29 cellular contexts compared by ENCODE assay signal in genomic region chr16:84860383-84860782, GRCh38.
"Had no signal": no experiment of that assay in that cellular context is flagged by ENCODE, and none has a peak within 500 bp of the region (broad histone marks: within the 10 kb centered on the region; RNA-seq: fewer than 3 reads in every experiment).

No MANE protein-coding gene starts in this region.

- H3K4me1 Mint-ChIP-seq: endodermal cell had no signal

- H3K4me3 ChIP-seq: colonic mucosa, coronary artery, dorsolateral prefrontal cortex, esophagus muscularis mucosa, esophagus squamous epithelium, gastrocnemius medialis, gastroesophageal sphincter, heart left ventricle, heart right ventricle had no signal

- H3K9me3 ChIP-seq: colonic mucosa had no signal

- H3K27ac ChIP-seq: colonic mucosa, coronary artery, dorsolateral prefrontal cortex, epithelial cell of prostate, esophagus muscularis mucosa, esophagus squamous epithelium, foreskin keratinocyte, gastrocnemius medialis, gastroesophageal sphincter, heart left ventricle, heart right ventricle had no signal

- ATAC-seq: effector memory CD8-positive, alpha-beta T cell; esophagus mucosa; foreskin keratinocyte; gastrocnemius medialis; gastroesophageal sphincter; heart left ventricle; heart right ventricle had no signal

- H3K27me3 Mint-ChIP-seq: dendritic cell treated with granulocyte-macrophage colony-stimulating factor and Interleukin-4, amounts not matched to agents 40 ng/mL and 50 ng/mL, for 4 days had no signal

- FAIRE-seq: colon, endometrium, endothelial cell of umbilical vein, frontal cortex had no signal

- H3K4me3 Mint-ChIP-seq: dendritic cell treated with granulocyte-macrophage colony-stimulating factor and Interleukin-4, amounts not matched to agents 40 ng/mL and 50 ng/mL, for 4 days; effector memory CD8-positive, alpha-beta T cell; endodermal cell had no signal

- H3K27ac Mint-ChIP-seq: dendritic cell treated with granulocyte-macrophage colony-stimulating factor and Interleukin-4, amounts not matched to agents 40 ng/mL and 50 ng/mL, for 4 days; effector memory CD8-positive, alpha-beta T cell; endodermal cell had no signal

- H3K27me3 ChIP-seq: colonic mucosa, dorsolateral prefrontal cortex, esophagus muscularis mucosa, esophagus squamous epithelium, foreskin keratinocyte, gastroesophageal sphincter, heart left ventricle had no signal

- DNase-seq: colonic mucosa; cortex of kidney; dermis blood vessel endothelial cell; dorsolateral prefrontal cortex; effector CD4-positive, alpha-beta T cell; effector CD8-positive, alpha-beta T cell; effector memory CD4-positive, alpha-beta T cell; effector memory CD8-positive, alpha-beta T cell; endodermal cell; erythroblast; esophagus squamous epithelium; foreskin fibroblast; foreskin keratinocyte; foreskin melanocyte; gastrocnemius medialis; glutamatergic neuron; head of caudate nucleus; heart right ventricle had no signal

- H3K4me1 ChIP-seq: colonic mucosa, foreskin keratinocyte, gastrocnemius medialis, heart left ventricle, heart right ventricle had no signal

- H3K36me3 ChIP-seq: colonic mucosa had no signal
